In genomic region chr2:147327636-147328035, GRCh38 we compare ENCODE assay signal across 10 cellular contexts.
DNase-seq lines count a peak whose midpoint lies in the region; ATAC-seq and TF ChIP-seq lines count a peak whose summit lies in the region.
"Had no signal": no experiment of that assay in that cellular context is flagged by ENCODE, and none has a peak within 500 bp of the region (broad histone marks: within the 10 kb centered on the region; RNA-seq: fewer than 3 reads in every experiment).

No MANE protein-coding gene starts in this region.

- H3K27ac ChIP-seq in DND-41 (ENCODE audit: low read length): no peak overlapping the region
- no peak overlapping the region for H3K27ac ChIP-seq in smooth muscle cell (ENCODE audit: low read depth)

- H3K4me3 ChIP-seq in DND-41 (ENCODE audit: low read depth in 1 of 2, low read length in 2 of 2): no peak overlapping the region
- no peak overlapping the region for H3K4me3 ChIP-seq in MG63
- H3K4me3 ChIP-seq in fibroblast of pulmonary artery (replicated peaks; ENCODE audit: low read depth, low read length): no peak overlapping the region
- no peak overlapping the region for H3K4me3 ChIP-seq in smooth muscle cell

- TF ChIP-seq CTCF in DND-41 (IDR thresholded peaks at IDR 0.05; ENCODE audit: borderline replicate concordance, extremely low read depth, low read length, poor library complexity, severe bottlenecking) (no peak), fibroblast of pulmonary artery (IDR thresholded peaks at IDR 0.05; ENCODE audit: low read length, missing control alignments) (no peak), smooth muscle cell (IDR thresholded peaks at IDR 0.05; ENCODE audit: borderline replicate concordance, insufficient read depth, poor library complexity, severe bottlenecking) (no peak)

- 49% methylated on average over 5 of the region's 5 CpGs for WGBS in smooth muscle cell (ENCODE audit: low lambda C conversion rate)

- no peaks in the 10 kb centered on the region for H3F3A ChIP-seq in smooth muscle cell (ENCODE audit: low read depth)

- H3K27me3 ChIP-seq in DND-41 (ENCODE audit: insufficient read depth, low read length, poor library complexity) (no peaks in the 10 kb centered on the region), MG63 (no peaks in the 10 kb centered on the region), smooth muscle cell (ENCODE audit: low read depth) (no peaks in the 10 kb centered on the region)

- no peaks in the 10 kb centered on the region for H3K79me2 ChIP-seq in DND-41 (ENCODE audit: insufficient read depth, low read length)
- H3K79me2 ChIP-seq in smooth muscle cell (ENCODE audit: low read depth): no peaks in the 10 kb centered on the region

- H3K9ac ChIP-seq in DND-41 (ENCODE audit: low read depth, low read length) (no peak overlapping the region), smooth muscle cell (ENCODE audit: low read depth) (no peak overlapping the region)

- H3K4me2 ChIP-seq in DND-41 (ENCODE audit: insufficient read depth, low read length) (no peak overlapping the region), smooth muscle cell (no peak overlapping the region)

- ATAC-seq in DND-41 (ENCODE audit: insufficient read depth, low read depth) (peak; percentile 83), GM19351 (IDR thresholded peaks at IDR 0.05; ENCODE audit: unreplicated experiment) (peak; percentile 59)

- no peak overlapping the region for H2AFZ ChIP-seq in DND-41 (ENCODE audit: low read depth, low read length)
- no peak overlapping the region for H2AFZ ChIP-seq in smooth muscle cell (ENCODE audit: low read depth)

- DNase-seq in DND-41 (peak; percentile 28), MG63 (peak; percentile 36), fibroblast of pulmonary artery (ENCODE audit: low read depth) (peak; percentile 27), smooth muscle cell (lab: John Stamatoyannopoulos, UW; ENCODE audit: unreplicated experiment) (no peak), HT-29 (ENCODE audit: low spot score) (no peak), nucleus accumbens (lab: John Stamatoyannopoulos, UW) (no peak)
- no peak for DNase-seq in activated CD4-positive, CD25-positive, alpha-beta regulatory T cell treated with anti-CD3 and anti-CD28 coated beads, Interleukin-2, amount 50 U/mL, for 72 hours
- DNase-seq: activated CD8-positive, alpha-beta memory T cell treated with anti-CD3 and anti-CD28 coated beads, Interleukin-2, amount 50 U/mL, for 4 hours; NCI-H1417 treated with DMSO at 0.1 percent for 48 hours had no signal

- H3K36me3 ChIP-seq in DND-41 (ENCODE audit: insufficient read depth, low read length) (no peaks in the 10 kb centered on the region), MG63 (no peaks in the 10 kb centered on the region), smooth muscle cell (ENCODE audit: low read depth) (no peaks in the 10 kb centered on the region)

- H4K20me1 ChIP-seq in DND-41 (ENCODE audit: insufficient read depth, low read length): no peaks in the 10 kb centered on the region
- H4K20me1 ChIP-seq in smooth muscle cell (ENCODE audit: low read depth): no peaks in the 10 kb centered on the region

- H3K4me1 ChIP-seq in DND-41 (ENCODE audit: insufficient read depth, low read length) (peaks cover 4% of the 10 kb centered on the region), smooth muscle cell (ENCODE audit: low read depth) (no peaks in the 10 kb centered on the region)

- H3K9me3 ChIP-seq in DND-41 (ENCODE audit: insufficient read depth, low read length, severe bottlenecking): no peaks in the 10 kb centered on the region
- H3K9me3 ChIP-seq in MG63: no peaks in the 10 kb centered on the region
- no peaks in the 10 kb centered on the region for H3K9me3 ChIP-seq in smooth muscle cell (replicated peaks; ENCODE audit: low read depth)

Comparison
In these comparisons a context has a peak if more than half of its experiments do, and no peak if none do; other contexts are left out.
1. DNase-seq: peak in DND-41 (single experiment), MG63 (single experiment) and fibroblast of pulmonary artery (single experiment); none in smooth muscle cell (single experiment), activated CD4-positive, CD25-positive, alpha-beta regulatory T cell treated with anti-CD3 and anti-CD28 coated beads, Interleukin-2, amount 50 U/mL, for 72 hours (single experiment), HT-29 (single experiment) and nucleus accumbens (0 of 56).